In genomic region chr22:42766860-42767259, GRCh38 we compare ENCODE assay signal across 10 cellular contexts. TPM values are rescaled to one million over a fixed set of nuclear protein-coding genes. Genes with fewer than 3 reads are reported as not detected.
"Had no signal": no experiment of that assay in that cellular context is flagged by ENCODE, and none has a peak within 500 bp of the region (broad histone marks: within the 10 kb centered on the region; RNA-seq: fewer than 3 reads in every experiment).

No MANE protein-coding gene starts in this region.

- H3K27ac ChIP-seq: ascending aorta, pancreas, skin epidermis, tibial nerve had no signal

- H3K36me3 ChIP-seq: ascending aorta, pancreas, tibial nerve had no signal

- ATAC-seq: activated naive CD8-positive, alpha-beta T cell treated with anti-CD3 and anti-CD28 coated beads, Interleukin-2, amount 50 U/mL, for 24 hours; pancreas had no signal

- H3K4me3 ChIP-seq: ascending aorta, pancreas, skin epidermis, tibial nerve had no signal

- H3K27me3 ChIP-seq: ascending aorta, pancreas, tibial nerve had no signal

- H3K9me3 ChIP-seq: ascending aorta, pancreas, tibial nerve had no signal

- DNase-seq: activated CD4-positive, alpha-beta T cell treated with anti-CD3 and anti-CD28 coated beads, Interleukin-2, amount 10 ng/mL, durations not matched to agents 24 days and 14 days; activated naive CD4-positive, alpha-beta T cell treated with Interleukin-2 at 50 U/mL for 16 hours; activated naive CD8-positive, alpha-beta T cell treated with anti-CD3 and anti-CD28 coated beads, Interleukin-2, amount 50 U/mL, for 24 hours; foreskin melanocyte; pancreas; retina; T-helper 9 cell had no signal

RNA-seq across cellular contexts. Expression of gene A4GALT, which starts 46.2 kb away (rescaled TPM):
- total RNA-seq: activated CD4-positive, alpha-beta T cell treated with anti-CD3 and anti-CD28 coated beads, Interleukin-2, amount 10 ng/mL, durations not matched to agents 24 days and 14 days had no signal
